ENCODE assay signal across 8 cellular contexts in the genomic region with DNA sequence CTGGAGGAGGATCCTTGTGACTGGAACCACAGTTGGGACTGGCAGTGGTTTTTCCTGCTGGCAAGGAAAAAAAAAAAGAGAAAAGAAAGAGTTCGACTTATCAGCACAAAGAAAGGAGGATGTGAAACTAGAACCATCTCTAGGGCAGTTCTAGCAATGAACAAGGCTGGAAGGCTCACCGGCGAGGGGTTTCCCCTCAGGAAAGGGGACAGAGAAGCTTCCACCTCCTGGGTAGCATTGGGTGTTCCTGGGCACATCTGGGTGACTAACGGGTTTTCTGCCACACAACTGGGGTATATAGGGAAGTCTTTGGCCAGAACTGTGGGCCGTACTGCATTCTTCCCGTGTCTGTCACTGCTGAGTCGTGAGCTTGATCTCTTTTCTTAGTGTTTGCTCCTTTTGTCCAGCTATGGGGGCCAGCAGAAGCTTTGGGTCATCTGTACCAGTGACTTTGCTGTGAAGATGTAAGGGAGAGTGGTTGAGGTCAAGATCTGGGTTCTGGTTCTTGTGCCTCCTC.
A peak's percentile ranks its signal among the peaks of the same experiment; 100 is the strongest.
DNase-seq lines count a peak whose midpoint lies in the region; ATAC-seq and TF ChIP-seq lines count a peak whose summit lies in the region.

No MANE protein-coding gene starts in this region.

- H3K4me3 ChIP-seq in KMS-11 (IDR thresholded peaks at IDR 0.05; ENCODE audit: insufficient read depth, low read depth, low read length) (no peak overlapping the region), hepatocyte (no peak overlapping the region)

- H3K27ac Mint-ChIP-seq in activated naive CD4-positive, alpha-beta T cell treated with anti-CD3 and anti-CD28 coated beads, Interleukin-2, amount 10 ng/mL, durations not matched to agents 7 days and 5 days = peak overlapping the region; percentile 20

- peaks cover 10% of the 10 kb centered on the region for H3K36me3 Mint-ChIP-seq in activated naive CD4-positive, alpha-beta T cell treated with anti-CD3 and anti-CD28 coated beads, Interleukin-2, amount 10 ng/mL, durations not matched to agents 7 days and 5 days

- H4K20me1 ChIP-seq in KMS-11 (ENCODE audit: insufficient read depth) = no peaks in the 10 kb centered on the region
- H4K20me1 ChIP-seq in hepatocyte (ENCODE audit: insufficient read depth, poor library complexity, severe bottlenecking) = no peaks in the 10 kb centered on the region

- peaks cover 76% of the 10 kb centered on the region for H3K4me1 Mint-ChIP-seq in activated naive CD4-positive, alpha-beta T cell treated with anti-CD3 and anti-CD28 coated beads, Interleukin-2, amount 10 ng/mL, durations not matched to agents 7 days and 5 days

- H3K27me3 Mint-ChIP-seq in activated naive CD4-positive, alpha-beta T cell treated with anti-CD3 and anti-CD28 coated beads, Interleukin-2, amount 10 ng/mL, durations not matched to agents 7 days and 5 days = no peaks in the 10 kb centered on the region

- no peaks in the 10 kb centered on the region for H3K9me3 Mint-ChIP-seq in activated naive CD4-positive, alpha-beta T cell treated with anti-CD3 and anti-CD28 coated beads, Interleukin-2, amount 10 ng/mL, durations not matched to agents 7 days and 5 days

- DNase-seq in GM13977 (ENCODE audit: low spot score) = peak; percentile 57
- peak; percentile 47 for DNase-seq in activated naive CD4-positive, alpha-beta T cell treated with anti-CD3 and anti-CD28 coated beads, Interleukin-2, amount 10 ng/mL, durations not matched to agents 7 days and 5 days
- peak; percentile 56 for DNase-seq in stimulated activated CD4-positive, alpha-beta T cell treated with anti-CD3 and anti-CD28 coated beads, Interleukin-1b, Interleukin-23, amount 100 ng/mL, for 48 hours
- no peak for DNase-seq in NCI-H1436 treated with DMSO at 0.1 percent for 48 hours (lab: John Stamatoyannopoulos, UW)
- no peak for DNase-seq in T-helper 9 cell
- no peak for DNase-seq in hepatocyte (ENCODE audit: low spot score)

- H3K79me2 ChIP-seq in KMS-11 (ENCODE audit: insufficient read depth, low read depth) = no peaks in the 10 kb centered on the region
- peaks cover 41% of the 10 kb centered on the region for H3K79me2 ChIP-seq in hepatocyte

- H3K36me3 ChIP-seq in KMS-11 (ENCODE audit: insufficient read depth) (no peaks in the 10 kb centered on the region), hepatocyte (replicated peaks; ENCODE audit: insufficient read depth, low read depth) (no peaks in the 10 kb centered on the region)

- no peaks in the 10 kb centered on the region for H3K9me3 ChIP-seq in hepatocyte (ENCODE audit: low read depth)

- 85% methylated on average over 7 of the region's 7 CpGs for WGBS in hepatocyte (ENCODE audit: low lambda C conversion rate, missing lambda C conversion rate)

- no peak overlapping the region for H3K4me3 Mint-ChIP-seq in activated naive CD4-positive, alpha-beta T cell treated with anti-CD3 and anti-CD28 coated beads, Interleukin-2, amount 10 ng/mL, durations not matched to agents 7 days and 5 days

- H3K4me1 ChIP-seq in KMS-11 (ENCODE audit: low read depth, poor library complexity, severe bottlenecking) = peaks cover 47% of the 10 kb centered on the region
- peaks cover 16% of the 10 kb centered on the region for H3K4me1 ChIP-seq in hepatocyte (ENCODE audit: insufficient read depth)

- in situ Hi-C loops in GM13977 (cut with MboI; ENCODE audit: low pct_unique_long_range_greater_than_20kb, low sequenced_read_pairs, unreplicated experiment) = loop anchor here (10.0 to 25.0 kb wide), 3 partner anchors 172 to 695 kb away; partner anchors contain the start of gene SLC39A13

- CTCF ChIA-PET in activated naive CD4-positive, alpha-beta T cell treated with anti-CD3 and anti-CD28 coated beads, Interleukin-2, amount 10 ng/mL, durations not matched to agents 7 days and 5 days (lab: Charles Lee) = interaction anchor here (0.9 to 10.6 kb wide), 18 partner anchors 8 to 253 kb away, joined by 3 to 220 read pairs (median 6); partner anchors contain the start of gene PTPRJ

- no peaks in the 10 kb centered on the region for H3K27me3 ChIP-seq in KMS-11 (ENCODE audit: insufficient read depth, low read depth)
- no peaks in the 10 kb centered on the region for H3K27me3 ChIP-seq in hepatocyte

- H3K4me2 ChIP-seq in KMS-11 = peak overlapping the region; percentile 87
- no peak overlapping the region for H3K4me2 ChIP-seq in hepatocyte

- H3K9ac ChIP-seq in KMS-11 = peak overlapping the region; percentile 19; the same call in 1 of the 2 replicates

- H2AFZ ChIP-seq in KMS-11 (ENCODE audit: low read depth) (no peak overlapping the region), hepatocyte (no peak overlapping the region)

- TF ChIP-seq CTCF in GM13977 (IDR thresholded peaks at IDR 0.05; ENCODE audit: extremely low read depth, insufficient read depth, missing control alignments) (no peak), KMS-11 (conservative IDR thresholded peaks at IDR 0.05; ENCODE audit: low read depth, low read length) (no peak), hepatocyte (IDR thresholded peaks at IDR 0.05; ENCODE audit: poor library complexity) (no peak)

- peak; percentile 86 for ATAC-seq in GM21786 (IDR thresholded peaks at IDR 0.05; ENCODE audit: unreplicated experiment)

- peak overlapping the region; percentile 18; the same call in 1 of the 2 replicates for H3K27ac ChIP-seq in KMS-11
- H3K27ac ChIP-seq in hepatocyte = no peak overlapping the region

- H3K9me2 ChIP-seq in hepatocyte (replicated peaks; ENCODE audit: insufficient read depth) = no peaks in the 10 kb centered on the region

Comparison
In these comparisons a context has a peak if more than half of its experiments do, and no peak if none do; other contexts are left out.
1. DNase-seq: peak in GM13977 (single experiment), activated naive CD4-positive, alpha-beta T cell treated with anti-CD3 and anti-CD28 coated beads, Interleukin-2, amount 10 ng/mL, durations not matched to agents 7 days and 5 days (single experiment) and stimulated activated CD4-positive, alpha-beta T cell treated with anti-CD3 and anti-CD28 coated beads, Interleukin-1b, Interleukin-23, amount 100 ng/mL, for 48 hours (single experiment); none in NCI-H1436 treated with DMSO at 0.1 percent for 48 hours (single experiment), T-helper 9 cell (single experiment) and hepatocyte (single experiment).